ENCODE assay signal across 19 cellular contexts in the genomic region with DNA sequence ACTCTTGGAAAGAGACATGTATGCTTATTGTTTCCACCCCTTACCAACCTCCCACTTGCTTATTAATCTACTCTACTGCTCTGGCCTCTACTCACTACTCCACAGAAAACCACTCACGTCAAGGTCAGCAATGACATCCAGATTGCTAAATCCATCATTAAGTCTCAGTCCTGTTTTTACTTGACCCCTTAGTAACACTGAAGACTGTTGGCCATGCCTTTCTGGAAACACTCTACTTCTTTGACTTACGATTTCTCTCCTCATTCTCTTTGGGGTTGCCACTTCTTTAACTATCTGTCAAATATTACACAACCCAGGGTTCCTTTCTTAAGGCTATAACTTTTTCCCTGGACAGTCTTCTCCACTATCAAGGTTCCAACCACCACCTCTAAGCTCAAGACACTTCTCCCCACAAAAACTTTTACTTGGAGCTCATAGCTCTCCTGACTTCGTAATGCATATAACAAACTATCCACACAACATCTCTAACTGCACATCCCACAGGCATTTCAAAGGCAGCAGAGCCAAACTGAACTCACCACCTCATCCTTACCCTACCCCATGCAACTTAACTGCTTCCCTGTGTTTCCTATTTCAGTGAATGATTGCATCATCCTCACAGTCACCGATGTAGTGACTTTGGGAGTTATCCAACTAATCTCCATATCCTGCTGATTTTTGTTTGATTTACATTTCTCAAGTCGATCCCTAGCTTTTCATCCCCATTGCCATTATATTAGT. TPM values are rescaled to one million over a fixed set of nuclear protein-coding genes. Genes with fewer than 3 reads are reported as not detected.
A peak's percentile ranks its signal among the peaks of the same experiment; 100 is the strongest.
DNase-seq lines count a peak whose midpoint lies in the region; ATAC-seq and TF ChIP-seq lines count a peak whose summit lies in the region.
"Had no signal": no experiment of that assay in that cellular context is flagged by ENCODE, and none has a peak within 500 bp of the region (broad histone marks: within the 10 kb centered on the region; RNA-seq: fewer than 3 reads in every experiment).

No MANE protein-coding gene starts in this region.

- H3K27me3 ChIP-seq in SK-N-SH (ENCODE audit: insufficient read depth) (no peaks in the 10 kb centered on the region), PC-9 (ENCODE audit: insufficient read depth, low read depth) (no peaks in the 10 kb centered on the region), PC-3 (ENCODE audit: low read length) (no peaks in the 10 kb centered on the region), GM23338 (ENCODE audit: insufficient read depth) (no peaks in the 10 kb centered on the region)
- H3K27me3 ChIP-seq: ascending aorta had no signal

- 20% methylated on average over 5 of the region's 5 CpGs for WGBS in SK-N-SH (ENCODE audit: low lambda C conversion rate)

- no peak for TF ChIP-seq RAD21 in SK-N-SH (IDR thresholded peaks at IDR 0.05; ENCODE audit: low read length)

- H3K4me1 ChIP-seq in SK-N-SH (ENCODE audit: control insufficient read depth in 1 of 2, insufficient read depth in 2 of 2, low read depth in 1 of 2, low read length in 1 of 2), result no peaks in the 10 kb centered on the region
- peaks cover 12% of the 10 kb centered on the region; the same call in 1 of the 2 replicates for H3K4me1 ChIP-seq in PC-9 (replicated peaks; ENCODE audit: insufficient read depth)
- no peaks in the 10 kb centered on the region for H3K4me1 ChIP-seq in PC-3 (ENCODE audit: insufficient read depth, low read length)
- H3K4me1 ChIP-seq in GM23338 (ENCODE audit: insufficient read depth), result no peaks in the 10 kb centered on the region
- H3K4me1 ChIP-seq: ascending aorta had no signal

- POLR2A ChIA-PET in SK-N-SH (lab: Yijun Ruan, JAX) (no interaction called here), PC-9 (lab: Charles Lee; ENCODE audit: unreplicated experiment) (no interaction called here), PC-3 (lab: Charles Lee; ENCODE audit: unreplicated experiment) (no interaction called here)

- no peaks in the 10 kb centered on the region for H3K4me1 Mint-ChIP-seq in GM23338

- BruUV-seq in PC-9 (replicated peaks; lab: Mats Ljungman, UMichigan) (no TSS peak), PC-3 (replicated peaks; lab: Mats Ljungman, UMichigan) (no TSS peak)

- no peak overlapping the region for H3K27ac ChIP-seq in SK-N-SH (ENCODE audit: low read depth in 2 of 2, low read length in 1 of 2)
- H3K27ac ChIP-seq in PC-9, result peak overlapping the region; percentile 47
- H3K27ac ChIP-seq in PC-3 (ENCODE audit: low read length), result no peak overlapping the region
- H3K27ac ChIP-seq in GM23338 (ENCODE audit: low read depth), result no peak overlapping the region
- H3K27ac ChIP-seq: ascending aorta, VCaP had no signal

- H3K9me2 ChIP-seq in SK-N-SH (no peaks in the 10 kb centered on the region), PC-9 (ENCODE audit: insufficient read depth) (no peaks in the 10 kb centered on the region), PC-3 (replicated peaks; ENCODE audit: low read length) (no peaks in the 10 kb centered on the region), GM23338 (ENCODE audit: insufficient read depth) (no peaks in the 10 kb centered on the region)

- H3K79me2 ChIP-seq in SK-N-SH (ENCODE audit: insufficient read depth) (no peaks in the 10 kb centered on the region), PC-9 (ENCODE audit: low read depth) (no peaks in the 10 kb centered on the region), PC-3 (ENCODE audit: low read length) (no peaks in the 10 kb centered on the region), GM23338 (replicated peaks; ENCODE audit: insufficient read depth) (no peaks in the 10 kb centered on the region)

- H3K27me3 Mint-ChIP-seq in GM23338 (ENCODE audit: insufficient read depth, low read depth, poor library complexity), result peaks cover 2% of the 10 kb centered on the region

- no peak overlapping the region for H3K4me3 Mint-ChIP-seq in GM23338

- H3K9ac ChIP-seq in SK-N-SH (no peak overlapping the region), PC-3 (ENCODE audit: low read length) (no peak overlapping the region)

- H4K20me1 ChIP-seq in SK-N-SH (ENCODE audit: insufficient read depth) (no peaks in the 10 kb centered on the region), PC-9 (ENCODE audit: insufficient read depth) (no peaks in the 10 kb centered on the region), PC-3 (ENCODE audit: low read length) (no peaks in the 10 kb centered on the region), GM23338 (replicated peaks; ENCODE audit: insufficient read depth) (no peaks in the 10 kb centered on the region)

- H3K9me3 Mint-ChIP-seq in GM23338, result no peaks in the 10 kb centered on the region; the same call in 2 of the 3 replicates

- no peak overlapping the region for H3K4me2 ChIP-seq in SK-N-SH
- peak overlapping the region; percentile 2; the same call in 1 of the 2 replicates for H3K4me2 ChIP-seq in PC-9
- no peak overlapping the region for H3K4me2 ChIP-seq in PC-3 (ENCODE audit: low read length)
- no peak overlapping the region for H3K4me2 ChIP-seq in GM23338

- H3K36me3 ChIP-seq in SK-N-SH (replicated peaks in 1 of 2; ENCODE audit: control insufficient read depth in 1 of 2, insufficient read depth in 2 of 2, low read length in 1 of 2), result no peaks in the 10 kb centered on the region
- H3K36me3 ChIP-seq in PC-9 (ENCODE audit: low read depth), result no peaks in the 10 kb centered on the region
- no peaks in the 10 kb centered on the region for H3K36me3 ChIP-seq in PC-3 (ENCODE audit: low read depth, low read length)
- no peaks in the 10 kb centered on the region for H3K36me3 ChIP-seq in GM23338 (ENCODE audit: insufficient read depth)
- H3K36me3 ChIP-seq: ascending aorta had no signal

- no peak for ATAC-seq in SK-N-SH treated with all-trans-retinoic acid at 6 μM for 48 hours
- no peak for ATAC-seq in PC-3
- no peak for ATAC-seq in GM23338
- ATAC-seq in HG02623 (IDR thresholded peaks at IDR 0.05; ENCODE audit: unreplicated experiment), result no peak
- ATAC-seq: sciatic nerve had no signal

- H3K27ac Mint-ChIP-seq in GM23338, result no peak overlapping the region

- TF ChIP-seq EP300 in SK-N-SH (IDR thresholded peaks at IDR 0.05; ENCODE audit: borderline replicate concordance in 1 of 2, low read depth in 1 of 2, low read length in 1 of 2), result no peak

- no peak overlapping the region for H3K4me3 ChIP-seq in SK-N-SH (ENCODE audit: low read depth in 2 of 2, low read length in 1 of 2)
- H3K4me3 ChIP-seq in PC-9, result no peak overlapping the region
- H3K4me3 ChIP-seq in PC-3 (ENCODE audit: low read length), result no peak overlapping the region
- H3K4me3 ChIP-seq in GM23338, result no peak overlapping the region
- H3K4me3 ChIP-seq: ascending aorta had no signal

- intact Hi-C loops in PC-9 (cut with micrococcal nuclease; ENCODE audit: unreplicated experiment), result no loop called here
- intact Hi-C loops in PC-3 (cut with micrococcal nuclease), result no loop called here

- CTCF ChIA-PET in SK-N-SH (lab: Yijun Ruan, JAX), result interaction anchor here (0.8 kb wide), 1 partner anchor 14 kb away, joined by 3 read pairs; no protein-coding TSS in a partner anchor
- CTCF ChIA-PET in PC-9 (lab: Charles Lee), result no interaction called here
- CTCF ChIA-PET in PC-3 (lab: Charles Lee), result no interaction called here

- H2AFZ ChIP-seq in SK-N-SH (ENCODE audit: low read depth) (no peak overlapping the region), PC-9 (peak overlapping the region; percentile 53), PC-3 (ENCODE audit: low read length) (no peak overlapping the region), GM23338 (no peak overlapping the region)

- no peaks in the 10 kb centered on the region for H3K36me3 Mint-ChIP-seq in GM23338 (ENCODE audit: low read depth)

- H3F3A ChIP-seq in SK-N-SH (replicated peaks; ENCODE audit: insufficient read depth) (no peaks in the 10 kb centered on the region), PC-9 (ENCODE audit: insufficient read depth, low read depth) (no peaks in the 10 kb centered on the region), PC-3 (ENCODE audit: low read length, unreplicated experiment) (no peaks in the 10 kb centered on the region), GM23338 (replicated peaks; ENCODE audit: low read depth) (no peaks in the 10 kb centered on the region)

- DNase-seq in SK-N-SH (no peak), PC-9 (no peak), dedifferentiated amniotic fluid mesenchymal stem cell (ENCODE audit: extremely low spot score) (peak; percentile 44), stromal cell of bone marrow (ENCODE audit: low read depth) (peak; percentile 21), PC-3 (no peak), GM23338 (ENCODE audit: low spot score) (no peak)
- DNase-seq: activated CD8-positive, alpha-beta memory T cell treated with anti-CD3 and anti-CD28 coated beads for 24 hours; activated effector memory CD4-positive, alpha-beta T cell treated with Interleukin-2 at 50 U/mL for 16 hours; islet precursor cell; midbrain; NCI-H2171 treated with DMSO at 0.1 percent for 48 hours; stimulated activated CD4-positive, alpha-beta T cell treated with anti-CD3 and anti-CD28 coated beads, Interleukin-4, amount 100 ng/mL, for 24 hours had no signal

- TF ChIP-seq CTCF in SK-N-SH (IDR thresholded peaks at IDR 0.05) (no peak), PC-9 (conservative IDR thresholded peaks at IDR 0.05) (no peak), PC-3 (conservative IDR thresholded peaks at IDR 0.05; ENCODE audit: low read depth, low read length) (no peak), GM23338 (conservative IDR thresholded peaks at IDR 0.05; ENCODE audit: low read depth in 2 of 2) (no peak)

- H3K9me3 ChIP-seq in SK-N-SH (no peaks in the 10 kb centered on the region), PC-9 (ENCODE audit: insufficient read depth, low read depth) (no peaks in the 10 kb centered on the region), PC-3 (ENCODE audit: low read length) (no peaks in the 10 kb centered on the region)
- H3K9me3 ChIP-seq: ascending aorta had no signal

TF ChIP-seq in SK-N-SH, 30 proteins besides CTCF, POLR2A, EP300 and RAD21 (continues in another document):
- TF ChIP-seq TCF12 (IDR thresholded peaks at IDR 0.05), result peak; percentile 32; the same call in 1 of the 2 replicates
- no peak for TF ChIP-seq ELF1 (IDR thresholded peaks at IDR 0.05)

TF ChIP-seq in SK-N-SH treated with all-trans-retinoic acid at 6 μM for 48 hours, 23 proteins besides CTCF, POLR2A, EP300 and RAD21 (continues in another document):
- TF ChIP-seq ISL1 (CRISPR knock-in tag; IDR thresholded peaks at IDR 0.05), result no peak
- TF ChIP-seq ZFP3 (CRISPR knock-in tag; IDR thresholded peaks at IDR 0.05), result no peak
- no peak for TF ChIP-seq ZNF8 (CRISPR knock-in tag; IDR thresholded peaks at IDR 0.05)
- TF ChIP-seq ESRRG (CRISPR knock-in tag; IDR thresholded peaks at IDR 0.05), result no peak

TF ChIP-seq in GM23338, 12 proteins besides CTCF, POLR2A, EP300 and RAD21 (continues in another document):
- no peak for TF ChIP-seq EZH2phosphoT487 (IDR thresholded peaks at IDR 0.05; ENCODE audit: unreplicated experiment)

RNA-seq across cellular contexts. Expression of a gene that starts 15.8 kb away (rescaled TPM):
- 0.10 and 0.19 TPM in 2 replicates for polyA plus RNA-seq in SK-N-SH (2012; rRNA removed)
- 0.09 and 0.12 TPM in 2 replicates for polyA plus RNA-seq in SK-N-SH (2012; cell fraction: cytosol; rRNA removed)
- polyA plus RNA-seq in SK-N-SH (2012; cell fraction: nucleus; rRNA removed), result 0.07 and 0.14 TPM in 2 replicates
- not detected in 2 replicates for total RNA-seq in PC-9 (2021)
- not detected in 2 replicates for total RNA-seq in PC-3 (2014; rRNA removed)
- 1.9 and 2.8 TPM in 2 replicates for total RNA-seq in GM23338 (2014; rRNA removed; shearing (Covaris generic))
- 0.73 and 1.0 TPM in 2 replicates for polyA plus RNA-seq in GM23338 (2016; fragmentation: Nextera tagmentation; extraction: Ambion mirVana)
- total RNA-seq: A673, ascending aorta, sciatic nerve, urinary bladder had no signal
- polyA plus RNA-seq: urinary bladder had no signal

Comparison
In these comparisons a context has a peak if more than half of its experiments do, and no peak if none do; other contexts are left out.
1. DNase-seq: peak in dedifferentiated amniotic fluid mesenchymal stem cell (single experiment) and stromal cell of bone marrow (single experiment); none in SK-N-SH (single experiment), PC-9 (0 of 2), PC-3 (single experiment) and GM23338 (single experiment).